ENCODE assay signal across 11 cellular contexts in genomic region chr7:92740713-92741126, GRCh38.
DNase-seq lines count a peak whose midpoint lies in the region; ATAC-seq, FAIRE-seq and TF ChIP-seq lines count a peak whose summit lies in the region.
"Had no signal": no experiment of that assay in that cellular context is flagged by ENCODE, and none has a peak within 500 bp of the region (broad histone marks: within the 10 kb centered on the region; RNA-seq: fewer than 3 reads in every experiment).

No MANE protein-coding gene starts in this region.

- peaks cover 44% of the 10 kb centered on the region for H3K4me1 ChIP-seq in A549
- H3K4me1 ChIP-seq in colonic mucosa, result no peaks in the 10 kb centered on the region
- H3K4me1 ChIP-seq: esophagus squamous epithelium had no signal

- H3K9me3 ChIP-seq in A549, result peaks cover 7% of the 10 kb centered on the region; the same call in 1 of the 3 replicates
- no peaks in the 10 kb centered on the region for H3K9me3 ChIP-seq in colonic mucosa
- H3K9me3 ChIP-seq: esophagus squamous epithelium, mucosa of descending colon had no signal

- TF ChIP-seq POLR2A in A549 (IDR thresholded peaks at IDR 0.05; ENCODE audit: low read length), result no peak

- no peak for TF ChIP-seq EP300 in A549 (IDR thresholded peaks at IDR 0.05)

- peak overlapping the region; percentile 65 for H3K4me2 ChIP-seq in A549

- no peak overlapping the region for H3K9ac ChIP-seq in colonic mucosa (ENCODE audit: low read depth in 2 of 2, low read length in 2 of 2)

- H3K27ac ChIP-seq in A549 (peak overlapping the region; percentile 38 to 75), colonic mucosa (no peak overlapping the region)
- H3K27ac ChIP-seq: esophagus squamous epithelium had no signal

- TF ChIP-seq RAD21 in A549 (conservative IDR thresholded peaks at IDR 0.05 in 1 of 2, IDR thresholded peaks at IDR 0.05 in 1 of 2), result 0 out of 5 replicates have a peak, but pooled peaks of 1 of the 2 experiments have one; percentile 25

- CTCF ChIA-PET in A549 (lab: Yijun Ruan, JAX), result interaction anchor here (3.2 kb wide), 1 partner anchor 92 kb away, joined by 20 read pairs; no protein-coding TSS in a partner anchor

- peak; percentile 87 to 89 for ATAC-seq in A549
- ATAC-seq in HG03097 (IDR thresholded peaks at IDR 0.05; ENCODE audit: low FRiP score, unreplicated experiment), result no peak
- ATAC-seq: mucosa of descending colon had no signal

- H3K4me3 ChIP-seq in A549 (no peak overlapping the region), H7 (ENCODE audit: insufficient read depth, low read depth, low read length) (no peak overlapping the region), colonic mucosa (no peak overlapping the region)
- H3K4me3 ChIP-seq: esophagus squamous epithelium, mucosa of descending colon had no signal

- DNase-seq in A549 (ENCODE audit: low read depth in 1 of 2, low spot score in 1 of 2) (peak in 1 of 2 experiments; percentile 74), H7 (peak; percentile 1), amniotic epithelial cell (ENCODE audit: low read depth) (peak; percentile 93), iris pigment epithelial cell (ENCODE audit: low read depth) (peak; percentile 94), colonic mucosa (no peak), NCI-H146 treated with DMSO at 0.1 percent for 48 hours (lab: John Stamatoyannopoulos, UW; ENCODE audit: unreplicated experiment) (no peak), LoVo (ENCODE audit: low spot score) (no peak)
- DNase-seq: esophagus squamous epithelium, mucosa of descending colon had no signal

- no peak for FAIRE-seq in A549 (lab: Jason Lieb, UNC)
- FAIRE-seq: GM12892 had no signal

- no peak for TF ChIP-seq CTCF in A549 (IDR thresholded peaks at IDR 0.05)
- no peak for TF ChIP-seq CTCF in colonic mucosa (IDR thresholded peaks at IDR 0.05)

- H3K27me3 ChIP-seq in H7 (ENCODE audit: control insufficient read depth, insufficient read depth, low read length) (no peaks in the 10 kb centered on the region), colonic mucosa (no peaks in the 10 kb centered on the region)
- H3K27me3 ChIP-seq: esophagus squamous epithelium had no signal

- intact Hi-C loops in colonic mucosa (cut with DNase I), result no loop called here

- 41% methylated on average over 6 of the region's 6 CpGs for WGBS in A549 (ENCODE audit: missing lambda C conversion rate)

- no peaks in the 10 kb centered on the region for H3K36me3 ChIP-seq in H7 (replicated peaks; ENCODE audit: control insufficient read depth, insufficient read depth, low read length)
- H3K36me3 ChIP-seq in colonic mucosa, result no peaks in the 10 kb centered on the region
- H3K36me3 ChIP-seq: esophagus squamous epithelium had no signal

- POLR2A ChIA-PET in A549 (lab: Yijun Ruan, JAX), result interaction anchor here (0.7 to 1.0 kb wide), 2 partner anchors 45 to 91 kb away, joined by 3 read pairs; no protein-coding TSS in a partner anchor

TF ChIP-seq in A549, 52 proteins besides CTCF, POLR2A, EP300 and RAD21:
- TF ChIP-seq RARB (CRISPR knock-in tag; IDR thresholded peaks at IDR 0.05) (no peak), E2F6 (IDR thresholded peaks at IDR 0.05; ENCODE audit: borderline replicate concordance, low read depth) (peak; percentile 84), SMC3 (IDR thresholded peaks at IDR 0.05) (0 out of 3 replicates have a peak, but pooled peaks have one; percentile 9), HOXA7 (CRISPR knock-in tag; IDR thresholded peaks at IDR 0.05) (no peak), ESRRA (IDR thresholded peaks at IDR 0.05; ENCODE audit: borderline replicate concordance, low read length) (no peak), KDM5A (IDR thresholded peaks at IDR 0.05) (no peak), RFX5 (IDR thresholded peaks at IDR 0.05) (no peak), EHMT2 (IDR thresholded peaks at IDR 0.05; ENCODE audit: low read depth) (no peak), HOXB13 (CRISPR knock-in tag; IDR thresholded peaks at IDR 0.05; ENCODE audit: low read depth) (peak; percentile 72; the same call in 1 of the 2 replicates), GATA3 (IDR thresholded peaks at IDR 0.05; ENCODE audit: borderline replicate concordance) (peak; percentile 72), CEBPB (IDR thresholded peaks at IDR 0.05) (peak in 1 of 2 experiments; percentile 53; a peak in 1 of 4 replicates), FOSB (CRISPR knock-in tag; IDR thresholded peaks at IDR 0.05) (no peak), BHLHE40 (IDR thresholded peaks at IDR 0.05; ENCODE audit: low read depth, low read length) (no peak), JUNB (IDR thresholded peaks at IDR 0.05) (peak; percentile 56), BCL3 (IDR thresholded peaks at IDR 0.05) (no peak), HOXB5 (CRISPR knock-in tag; IDR thresholded peaks at IDR 0.05) (no peak), MAX (IDR thresholded peaks at IDR 0.05) (peak; percentile 96), JUN (IDR thresholded peaks at IDR 0.05) (0 out of 5 replicates have a peak, but pooled peaks of 1 of the 2 experiments have one; percentile 17), ZSCAN20 (CRISPR knock-in tag; IDR thresholded peaks at IDR 0.05) (no peak), ZFP36 (IDR thresholded peaks at IDR 0.05; ENCODE audit: borderline replicate concordance, partially characterized antibody) (no peak), NFE2L2 (conservative IDR thresholded peaks at IDR 0.05; ENCODE audit: low read length) (no peak), KDM1A (IDR thresholded peaks at IDR 0.05; ENCODE audit: low read depth) (no peak), PHF8 (IDR thresholded peaks at IDR 0.05; ENCODE audit: borderline replicate concordance, low read depth) (no peak), CHD2 (IDR thresholded peaks at IDR 0.05; ENCODE audit: low read length, partially characterized antibody) (no peak), USF2 (IDR thresholded peaks at IDR 0.05) (peak; percentile 65), FOSL2 (IDR thresholded peaks at IDR 0.05) (0 out of 2 replicates have a peak, but pooled peaks have one; percentile 22), FOSL2 (CRISPR knock-in tag; IDR thresholded peaks at IDR 0.05) (peak; percentile 67)

Comparison
In these comparisons a context has a peak if more than half of its experiments do, and no peak if none do; other contexts are left out.
1. DNase-seq: peak in H7 (single experiment), amniotic epithelial cell (single experiment) and iris pigment epithelial cell (single experiment); none in colonic mucosa (single experiment), NCI-H146 treated with DMSO at 0.1 percent for 48 hours (single experiment) and LoVo (single experiment).